In the genomic region with DNA sequence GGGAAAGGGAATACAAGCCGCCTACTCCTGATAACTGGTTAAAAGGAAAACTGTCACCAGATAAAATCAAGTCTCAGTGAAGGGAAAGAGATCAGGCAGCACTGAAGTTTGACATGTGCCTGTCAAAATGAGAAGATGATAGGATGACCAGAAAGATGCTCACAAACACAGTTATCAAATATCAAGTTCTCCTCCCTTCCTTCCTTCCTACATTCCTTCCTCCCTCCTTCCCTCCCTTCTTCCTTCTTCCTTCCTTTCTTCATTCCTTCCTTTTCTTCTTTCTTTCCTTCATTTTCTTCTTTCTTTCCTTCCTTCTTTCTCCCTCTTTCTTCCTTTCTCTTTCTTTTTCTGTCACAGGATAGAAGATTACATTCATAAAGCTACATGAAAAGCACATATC, we compare ENCODE assay signal across 2 cellular contexts.
A peak's percentile ranks its signal among the peaks of the same experiment; 100 is the strongest.
TF ChIP-seq lines count a peak whose summit lies in the region.

No MANE protein-coding gene starts in this region.

TF ChIP-seq in HepG2, 621 proteins besides CTCF, POLR2A, EP300 and RAD21:
- TF ChIP-seq RAD51 (IDR thresholded peaks at IDR 0.05; ENCODE audit: borderline replicate concordance) (0 out of 2 replicates have a peak, but pooled peaks have one; percentile 6), ZBTB3 (CRISPR knock-in tag; IDR thresholded peaks at IDR 0.05; ENCODE audit: borderline replicate concordance, low read depth) (no peak), SAFB2 (CRISPR knock-in tag; IDR thresholded peaks at IDR 0.05; ENCODE audit: borderline replicate concordance, low read depth) (no peak), SIN3B (IDR thresholded peaks at IDR 0.05; ENCODE audit: low read length) (no peak), ZNF766 (CRISPR knock-in tag; IDR thresholded peaks at IDR 0.05; ENCODE audit: borderline replicate concordance) (no peak)

TF ChIP-seq in H1, 55 proteins besides CTCF, POLR2A, EP300 and RAD21:
- TF ChIP-seq KDM5A (IDR thresholded peaks at IDR 0.05; ENCODE audit: low read length) (no peak), TEAD4 (IDR thresholded peaks at IDR 0.05; ENCODE audit: low read depth, low read length) (no peak), POU5F1 (IDR thresholded peaks at IDR 0.05; ENCODE audit: low read depth, low read length) (no peak), EZH2 (IDR thresholded peaks at IDR 0.05; ENCODE audit: low read depth, low read length, severe bottlenecking) (no peak), SIRT6 (IDR thresholded peaks at IDR 0.05; ENCODE audit: low read length) (no peak), SIN3A (conservative IDR thresholded peaks at IDR 0.05 in 1 of 2, IDR thresholded peaks at IDR 0.05 in 1 of 2; ENCODE audit: low read depth in 1 of 2, low read length in 2 of 2) (no peak), CREB1 (IDR thresholded peaks at IDR 0.05) (no peak), SUZ12 (IDR thresholded peaks at IDR 0.05; ENCODE audit: low read length) (no peak), KDM1A (IDR thresholded peaks at IDR 0.05; ENCODE audit: borderline replicate concordance, low read length) (no peak), SRF (IDR thresholded peaks at IDR 0.05; ENCODE audit: low read depth, low read length) (no peak), NRF1 (IDR thresholded peaks at IDR 0.05; ENCODE audit: low read depth, low read length) (no peak), GABPA (IDR thresholded peaks at IDR 0.05; ENCODE audit: borderline replicate concordance, insufficient read depth, low read length) (no peak), SP4 (IDR thresholded peaks at IDR 0.05; ENCODE audit: low read length) (no peak)
- TF ChIP-seq, protein P1, sequence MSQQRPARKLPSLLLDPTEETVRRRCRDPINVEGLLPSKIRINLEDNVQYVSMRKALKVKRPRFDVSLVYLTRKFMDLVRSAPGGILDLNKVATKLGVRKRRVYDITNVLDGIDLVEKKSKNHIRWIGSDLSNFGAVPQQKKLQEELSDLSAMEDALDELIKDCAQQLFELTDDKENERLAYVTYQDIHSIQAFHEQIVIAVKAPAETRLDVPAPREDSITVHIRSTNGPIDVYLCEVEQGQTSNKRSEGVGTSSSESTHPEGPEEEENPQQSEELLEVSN (IDR thresholded peaks at IDR 0.05): no peak
